In the genomic region with DNA sequence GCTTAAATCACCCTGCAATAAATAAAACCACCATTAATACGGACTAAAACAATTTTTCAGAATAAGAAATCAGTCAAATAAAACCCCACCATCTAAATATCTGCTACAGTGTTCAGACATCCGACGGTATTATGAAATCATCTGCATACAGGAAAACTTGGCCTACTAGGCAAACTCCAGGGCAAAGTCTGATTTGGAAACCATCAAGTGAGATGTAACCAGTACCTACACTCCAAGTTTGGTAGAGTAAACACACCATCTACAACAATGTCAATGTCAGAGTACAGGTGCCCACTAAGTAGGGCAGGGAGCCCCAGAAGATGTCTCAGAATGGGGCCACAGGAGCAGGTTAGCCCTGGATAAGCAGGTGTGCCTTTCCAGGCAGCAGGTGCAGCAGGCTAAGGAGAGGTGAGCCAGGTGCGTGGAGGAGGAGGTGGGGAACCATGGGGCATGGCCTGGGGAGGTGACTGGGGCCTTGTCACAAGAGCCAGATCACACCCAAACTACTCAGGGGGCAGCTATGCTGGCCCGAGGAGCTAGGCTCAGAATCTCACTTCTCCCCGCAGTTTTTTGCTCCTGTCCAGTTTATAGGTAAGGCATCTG, we compare ENCODE assay signal across 1 cellular context.
A peak's percentile ranks its signal among the peaks of the same experiment; 100 is the strongest.
TF ChIP-seq lines count a peak whose summit lies in the region.

No MANE protein-coding gene starts in this region.

TF ChIP-seq in HepG2, 621 proteins besides CTCF, POLR2A, EP300 and RAD21 (continued from another document and continues in another):
- TF ChIP-seq ZNF644 (CRISPR knock-in tag; IDR thresholded peaks at IDR 0.05; ENCODE audit: low read depth) (peak; percentile 80; the same call in 1 of the 2 replicates), SP140L (CRISPR knock-in tag; IDR thresholded peaks at IDR 0.05; ENCODE audit: borderline replicate concordance) (no peak), ZNF558 (CRISPR knock-in tag; IDR thresholded peaks at IDR 0.05; ENCODE audit: borderline replicate concordance) (no peak), HNF4G (IDR thresholded peaks at IDR 0.05; ENCODE audit: borderline replicate concordance, low read depth, low read length) (peak; percentile 76), HNF4G (CRISPR knock-in tag; IDR thresholded peaks at IDR 0.05; ENCODE audit: borderline replicate concordance, low read depth) (peak; percentile 30; the same call in 1 of the 2 replicates), ZNF652 (CRISPR knock-in tag; IDR thresholded peaks at IDR 0.05; ENCODE audit: borderline replicate concordance, low read depth) (no peak), RXRB (CRISPR knock-in tag; IDR thresholded peaks at IDR 0.05; ENCODE audit: borderline replicate concordance) (peak; percentile 44; the same call in 1 of the 2 replicates), KDM2A (CRISPR knock-in tag; IDR thresholded peaks at IDR 0.05; ENCODE audit: borderline replicate concordance, low read depth) (0 out of 2 replicates have a peak, but pooled peaks have one; percentile 21), ELF3 (CRISPR knock-in tag; IDR thresholded peaks at IDR 0.05) (0 out of 2 replicates have a peak, but pooled peaks have one; percentile 26), PAF1 (CRISPR knock-in tag; IDR thresholded peaks at IDR 0.05) (no peak), SOX5 (CRISPR knock-in tag; IDR thresholded peaks at IDR 0.05; ENCODE audit: borderline replicate concordance) (peak; percentile 55; the same call in 1 of the 2 replicates), HDAC2 (CRISPR knock-in tag; IDR thresholded peaks at IDR 0.05) (peak; percentile 79), SKI (IDR thresholded peaks at IDR 0.05; ENCODE audit: partially characterized antibody) (peak; percentile 64), HOXA3 (CRISPR knock-in tag; IDR thresholded peaks at IDR 0.05) (peak; percentile 27; the same call in 1 of the 2 replicates), MAFK (conservative IDR thresholded peaks at IDR 0.05 in 1 of 2, IDR thresholded peaks at IDR 0.05 in 1 of 2; ENCODE audit: low read length in 2 of 2) (0 out of 4 replicates have a peak, but pooled peaks of 1 of the 2 experiments have one; percentile 3), HDAC1 (CRISPR knock-in tag; IDR thresholded peaks at IDR 0.05) (0 out of 2 replicates have a peak, but pooled peaks have one; percentile 35), ZNF292 (CRISPR knock-in tag; IDR thresholded peaks at IDR 0.05; ENCODE audit: borderline replicate concordance, low read depth) (no peak), ISX (CRISPR knock-in tag; conservative IDR thresholded peaks at IDR 0.05) (no peak), BCL6 (CRISPR knock-in tag; IDR thresholded peaks at IDR 0.05) (peak; percentile 81), ZSCAN31 (CRISPR knock-in tag; IDR thresholded peaks at IDR 0.05; ENCODE audit: low read depth) (no peak), YEATS4 (CRISPR knock-in tag; IDR thresholded peaks at IDR 0.05; ENCODE audit: borderline replicate concordance) (0 out of 2 replicates have a peak, but pooled peaks have one; percentile 24), KDM4B (CRISPR knock-in tag; IDR thresholded peaks at IDR 0.05) (no peak), KLF16 (CRISPR knock-in tag; IDR thresholded peaks at IDR 0.05) (peak in 1 of 2 experiments; percentile 34; a peak in 1 of 4 replicates), ZNF230 (CRISPR knock-in tag; IDR thresholded peaks at IDR 0.05) (no peak), SOX6 (IDR thresholded peaks at IDR 0.05) (no peak), SOX6 (CRISPR knock-in tag; IDR thresholded peaks at IDR 0.05) (peak; percentile 32; the same call in 1 of the 2 replicates), SP4 (CRISPR knock-in tag; IDR thresholded peaks at IDR 0.05) (no peak), PTBP1 (IDR thresholded peaks at IDR 0.05; ENCODE audit: low read depth, low read length, poor library complexity, severe bottlenecking) (no peak), NCOA2 (CRISPR knock-in tag; IDR thresholded peaks at IDR 0.05) (peak; percentile 59), JUN (CRISPR knock-in tag; IDR thresholded peaks at IDR 0.05) (no peak), XRCC5 (optimal IDR thresholded peaks at IDR 0.05; ENCODE audit: low read length) (peak; percentile 21), ZNF251 (CRISPR knock-in tag; IDR thresholded peaks at IDR 0.05) (no peak), ZNF333 (CRISPR knock-in tag; IDR thresholded peaks at IDR 0.05; ENCODE audit: borderline replicate concordance) (no peak), FOXA3 (CRISPR knock-in tag; IDR thresholded peaks at IDR 0.05) (peak; percentile 84), ZNF7 (CRISPR knock-in tag; IDR thresholded peaks at IDR 0.05) (peak; percentile 66; the same call in 1 of the 2 replicates), CBX1 (IDR thresholded peaks at IDR 0.05; ENCODE audit: low read depth) (no peak), PPARG (CRISPR knock-in tag; conservative IDR thresholded peaks at IDR 0.05) (0 out of 2 replicates have a peak, but pooled peaks have one; percentile 44), ZKSCAN1 (IDR thresholded peaks at IDR 0.05; ENCODE audit: low read length) (peak; percentile 98), SOX13 (IDR thresholded peaks at IDR 0.05) (no peak), SOX13 (CRISPR knock-in tag; conservative IDR thresholded peaks at IDR 0.05 in 1 of 2, IDR thresholded peaks at IDR 0.05 in 1 of 2) (peak in 1 of 2 experiments; percentile 82; a peak in 2 of 4 replicates), MED1 (CRISPR knock-in tag; IDR thresholded peaks at IDR 0.05) (peak; percentile 62), GATAD2A (CRISPR knock-in tag; IDR thresholded peaks at IDR 0.05) (peak; percentile 78), SMARCC2 (IDR thresholded peaks at IDR 0.05) (no peak), ZFX (CRISPR knock-in tag; IDR thresholded peaks at IDR 0.05; ENCODE audit: low read depth) (peak; percentile 57), MIXL1 (CRISPR knock-in tag; IDR thresholded peaks at IDR 0.05) (0 out of 2 replicates have a peak, but pooled peaks have one; percentile 39)
- TF ChIP-seq, protein P1, sequence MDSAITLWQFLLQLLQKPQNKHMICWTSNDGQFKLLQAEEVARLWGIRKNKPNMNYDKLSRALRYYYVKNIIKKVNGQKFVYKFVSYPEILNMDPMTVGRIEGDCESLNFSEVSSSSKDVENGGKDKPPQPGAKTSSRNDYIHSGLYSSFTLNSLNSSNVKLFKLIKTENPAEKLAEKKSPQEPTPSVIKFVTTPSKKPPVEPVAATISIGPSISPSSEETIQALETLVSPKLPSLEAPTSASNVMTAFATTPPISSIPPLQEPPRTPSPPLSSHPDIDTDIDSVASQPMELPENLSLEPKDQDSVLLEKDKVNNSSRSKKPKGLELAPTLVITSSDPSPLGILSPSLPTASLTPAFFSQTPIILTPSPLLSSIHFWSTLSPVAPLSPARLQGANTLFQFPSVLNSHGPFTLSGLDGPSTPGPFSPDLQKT (CRISPR knock-in tag; IDR thresholded peaks at IDR 0.05; ENCODE audit: borderline replicate concordance), result no peak
- TF ChIP-seq, protein P2, sequence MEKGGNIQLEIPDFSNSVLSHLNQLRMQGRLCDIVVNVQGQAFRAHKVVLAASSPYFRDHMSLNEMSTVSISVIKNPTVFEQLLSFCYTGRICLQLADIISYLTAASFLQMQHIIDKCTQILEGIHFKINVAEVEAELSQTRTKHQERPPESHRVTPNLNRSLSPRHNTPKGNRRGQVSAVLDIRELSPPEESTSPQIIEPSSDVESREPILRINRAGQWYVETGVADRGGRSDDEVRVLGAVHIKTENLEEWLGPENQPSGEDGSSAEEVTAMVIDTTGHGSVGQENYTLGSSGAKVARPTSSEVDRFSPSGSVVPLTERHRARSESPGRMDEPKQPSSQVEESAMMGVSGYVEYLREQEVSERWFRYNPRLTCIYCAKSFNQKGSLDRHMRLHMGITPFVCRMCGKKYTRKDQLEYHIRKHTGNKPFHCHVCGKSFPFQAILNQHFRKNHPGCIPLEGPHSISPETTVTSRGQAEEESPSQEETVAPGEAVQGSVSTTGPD (CRISPR knock-in tag; IDR thresholded peaks at IDR 0.05), result peak; percentile 94
- TF ChIP-seq, protein P3, sequence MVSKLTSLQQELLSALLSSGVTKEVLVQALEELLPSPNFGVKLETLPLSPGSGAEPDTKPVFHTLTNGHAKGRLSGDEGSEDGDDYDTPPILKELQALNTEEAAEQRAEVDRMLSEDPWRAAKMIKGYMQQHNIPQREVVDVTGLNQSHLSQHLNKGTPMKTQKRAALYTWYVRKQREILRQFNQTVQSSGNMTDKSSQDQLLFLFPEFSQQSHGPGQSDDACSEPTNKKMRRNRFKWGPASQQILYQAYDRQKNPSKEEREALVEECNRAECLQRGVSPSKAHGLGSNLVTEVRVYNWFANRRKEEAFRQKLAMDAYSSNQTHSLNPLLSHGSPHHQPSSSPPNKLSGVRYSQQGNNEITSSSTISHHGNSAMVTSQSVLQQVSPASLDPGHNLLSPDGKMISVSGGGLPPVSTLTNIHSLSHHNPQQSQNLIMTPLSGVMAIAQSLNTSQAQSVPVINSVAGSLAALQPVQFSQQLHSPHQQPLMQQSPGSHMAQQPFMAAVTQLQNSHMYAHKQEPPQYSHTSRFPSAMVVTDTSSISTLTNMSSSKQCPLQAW (CRISPR knock-in tag; IDR thresholded peaks at IDR 0.05), result no peak
- TF ChIP-seq, protein P4, sequence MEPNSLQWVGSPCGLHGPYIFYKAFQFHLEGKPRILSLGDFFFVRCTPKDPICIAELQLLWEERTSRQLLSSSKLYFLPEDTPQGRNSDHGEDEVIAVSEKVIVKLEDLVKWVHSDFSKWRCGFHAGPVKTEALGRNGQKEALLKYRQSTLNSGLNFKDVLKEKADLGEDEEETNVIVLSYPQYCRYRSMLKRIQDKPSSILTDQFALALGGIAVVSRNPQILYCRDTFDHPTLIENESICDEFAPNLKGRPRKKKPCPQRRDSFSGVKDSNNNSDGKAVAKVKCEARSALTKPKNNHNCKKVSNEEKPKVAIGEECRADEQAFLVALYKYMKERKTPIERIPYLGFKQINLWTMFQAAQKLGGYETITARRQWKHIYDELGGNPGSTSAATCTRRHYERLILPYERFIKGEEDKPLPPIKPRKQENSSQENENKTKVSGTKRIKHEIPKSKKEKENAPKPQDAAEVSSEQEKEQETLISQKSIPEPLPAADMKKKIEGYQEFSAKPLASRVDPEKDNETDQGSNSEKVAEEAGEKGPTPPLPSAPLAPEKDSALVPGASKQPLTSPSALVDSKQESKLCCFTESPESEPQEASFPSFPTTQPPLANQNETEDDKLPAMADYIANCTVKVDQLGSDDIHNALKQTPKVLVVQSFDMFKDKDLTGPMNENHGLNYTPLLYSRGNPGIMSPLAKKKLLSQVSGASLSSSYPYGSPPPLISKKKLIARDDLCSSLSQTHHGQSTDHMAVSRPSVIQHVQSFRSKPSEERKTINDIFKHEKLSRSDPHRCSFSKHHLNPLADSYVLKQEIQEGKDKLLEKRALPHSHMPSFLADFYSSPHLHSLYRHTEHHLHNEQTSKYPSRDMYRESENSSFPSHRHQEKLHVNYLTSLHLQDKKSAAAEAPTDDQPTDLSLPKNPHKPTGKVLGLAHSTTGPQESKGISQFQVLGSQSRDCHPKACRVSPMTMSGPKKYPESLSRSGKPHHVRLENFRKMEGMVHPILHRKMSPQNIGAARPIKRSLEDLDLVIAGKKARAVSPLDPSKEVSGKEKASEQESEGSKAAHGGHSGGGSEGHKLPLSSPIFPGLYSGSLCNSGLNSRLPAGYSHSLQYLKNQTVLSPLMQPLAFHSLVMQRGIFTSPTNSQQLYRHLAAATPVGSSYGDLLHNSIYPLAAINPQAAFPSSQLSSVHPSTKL (CRISPR knock-in tag; IDR thresholded peaks at IDR 0.05), result peak; percentile 80
- TF ChIP-seq, protein P5, sequence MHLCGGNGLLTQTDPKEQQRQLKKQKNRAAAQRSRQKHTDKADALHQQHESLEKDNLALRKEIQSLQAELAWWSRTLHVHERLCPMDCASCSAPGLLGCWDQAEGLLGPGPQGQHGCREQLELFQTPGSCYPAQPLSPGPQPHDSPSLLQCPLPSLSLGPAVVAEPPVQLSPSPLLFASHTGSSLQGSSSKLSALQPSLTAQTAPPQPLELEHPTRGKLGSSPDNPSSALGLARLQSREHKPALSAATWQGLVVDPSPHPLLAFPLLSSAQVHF (CRISPR knock-in tag; IDR thresholded peaks at IDR 0.05), result no peak
- TF ChIP-seq, protein P6, sequence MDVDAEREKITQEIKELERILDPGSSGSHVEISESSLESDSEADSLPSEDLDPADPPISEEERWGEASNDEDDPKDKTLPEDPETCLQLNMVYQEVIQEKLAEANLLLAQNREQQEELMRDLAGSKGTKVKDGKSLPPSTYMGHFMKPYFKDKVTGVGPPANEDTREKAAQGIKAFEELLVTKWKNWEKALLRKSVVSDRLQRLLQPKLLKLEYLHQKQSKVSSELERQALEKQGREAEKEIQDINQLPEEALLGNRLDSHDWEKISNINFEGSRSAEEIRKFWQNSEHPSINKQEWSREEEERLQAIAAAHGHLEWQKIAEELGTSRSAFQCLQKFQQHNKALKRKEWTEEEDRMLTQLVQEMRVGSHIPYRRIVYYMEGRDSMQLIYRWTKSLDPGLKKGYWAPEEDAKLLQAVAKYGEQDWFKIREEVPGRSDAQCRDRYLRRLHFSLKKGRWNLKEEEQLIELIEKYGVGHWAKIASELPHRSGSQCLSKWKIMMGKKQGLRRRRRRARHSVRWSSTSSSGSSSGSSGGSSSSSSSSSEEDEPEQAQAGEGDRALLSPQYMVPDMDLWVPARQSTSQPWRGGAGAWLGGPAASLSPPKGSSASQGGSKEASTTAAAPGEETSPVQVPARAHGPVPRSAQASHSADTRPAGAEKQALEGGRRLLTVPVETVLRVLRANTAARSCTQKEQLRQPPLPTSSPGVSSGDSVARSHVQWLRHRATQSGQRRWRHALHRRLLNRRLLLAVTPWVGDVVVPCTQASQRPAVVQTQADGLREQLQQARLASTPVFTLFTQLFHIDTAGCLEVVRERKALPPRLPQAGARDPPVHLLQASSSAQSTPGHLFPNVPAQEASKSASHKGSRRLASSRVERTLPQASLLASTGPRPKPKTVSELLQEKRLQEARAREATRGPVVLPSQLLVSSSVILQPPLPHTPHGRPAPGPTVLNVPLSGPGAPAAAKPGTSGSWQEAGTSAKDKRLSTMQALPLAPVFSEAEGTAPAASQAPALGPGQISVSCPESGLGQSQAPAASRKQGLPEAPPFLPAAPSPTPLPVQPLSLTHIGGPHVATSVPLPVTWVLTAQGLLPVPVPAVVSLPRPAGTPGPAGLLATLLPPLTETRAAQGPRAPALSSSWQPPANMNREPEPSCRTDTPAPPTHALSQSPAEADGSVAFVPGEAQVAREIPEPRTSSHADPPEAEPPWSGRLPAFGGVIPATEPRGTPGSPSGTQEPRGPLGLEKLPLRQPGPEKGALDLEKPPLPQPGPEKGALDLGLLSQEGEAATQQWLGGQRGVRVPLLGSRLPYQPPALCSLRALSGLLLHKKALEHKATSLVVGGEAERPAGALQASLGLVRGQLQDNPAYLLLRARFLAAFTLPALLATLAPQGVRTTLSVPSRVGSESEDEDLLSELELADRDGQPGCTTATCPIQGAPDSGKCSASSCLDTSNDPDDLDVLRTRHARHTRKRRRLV (CRISPR knock-in tag; IDR thresholded peaks at IDR 0.05), result no peak
- TF ChIP-seq, protein P7, sequence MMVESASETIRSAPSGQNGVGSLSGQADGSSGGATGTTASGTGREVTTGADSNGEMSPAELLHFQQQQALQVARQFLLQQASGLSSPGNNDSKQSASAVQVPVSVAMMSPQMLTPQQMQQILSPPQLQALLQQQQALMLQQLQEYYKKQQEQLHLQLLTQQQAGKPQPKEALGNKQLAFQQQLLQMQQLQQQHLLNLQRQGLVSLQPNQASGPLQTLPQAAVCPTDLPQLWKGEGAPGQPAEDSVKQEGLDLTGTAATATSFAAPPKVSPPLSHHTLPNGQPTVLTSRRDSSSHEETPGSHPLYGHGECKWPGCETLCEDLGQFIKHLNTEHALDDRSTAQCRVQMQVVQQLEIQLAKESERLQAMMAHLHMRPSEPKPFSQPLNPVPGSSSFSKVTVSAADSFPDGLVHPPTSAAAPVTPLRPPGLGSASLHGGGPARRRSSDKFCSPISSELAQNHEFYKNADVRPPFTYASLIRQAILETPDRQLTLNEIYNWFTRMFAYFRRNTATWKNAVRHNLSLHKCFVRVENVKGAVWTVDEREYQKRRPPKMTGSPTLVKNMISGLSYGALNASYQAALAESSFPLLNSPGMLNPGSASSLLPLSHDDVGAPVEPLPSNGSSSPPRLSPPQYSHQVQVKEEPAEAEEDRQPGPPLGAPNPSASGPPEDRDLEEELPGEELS (CRISPR knock-in tag; IDR thresholded peaks at IDR 0.05), result peak; percentile 61; the same call in 1 of the 2 replicates
